27 cellular contexts compared by ENCODE assay signal in genomic region chr6:138028893-138029292, GRCh38.
A peak's percentile ranks its signal among the peaks of the same experiment; 100 is the strongest.
DNase-seq lines count a peak whose midpoint lies in the region; ATAC-seq and TF ChIP-seq lines count a peak whose summit lies in the region.
"Had no signal": no experiment of that assay in that cellular context is flagged by ENCODE, and none has a peak within 500 bp of the region (broad histone marks: within the 10 kb centered on the region; RNA-seq: fewer than 3 reads in every experiment).

No MANE protein-coding gene starts in this region.

- no peaks in the 10 kb centered on the region for H3K79me2 ChIP-seq in smooth muscle cell (ENCODE audit: low read depth)

- no peaks in the 10 kb centered on the region for H4K20me1 ChIP-seq in smooth muscle cell (ENCODE audit: low read depth)

- H3F3A ChIP-seq in smooth muscle cell (ENCODE audit: low read depth), result no peaks in the 10 kb centered on the region

- H3K27ac ChIP-seq in smooth muscle cell (ENCODE audit: low read depth), result peak overlapping the region; percentile 86
- H3K27ac ChIP-seq: gastrocnemius medialis had no signal

- no peaks in the 10 kb centered on the region for H3K9me3 ChIP-seq in smooth muscle cell (replicated peaks; ENCODE audit: low read depth)
- H3K9me3 ChIP-seq: gastrocnemius medialis, MG63 had no signal

- intact Hi-C loops in sciatic nerve (cut with DNase I), result no loop called here

- H2AFZ ChIP-seq in smooth muscle cell (ENCODE audit: low read depth), result no peak overlapping the region
- H2AFZ ChIP-seq: GM23338 had no signal

- H3K4me2 ChIP-seq in smooth muscle cell, result no peak overlapping the region
- H3K4me2 ChIP-seq: GM23338 had no signal

- WGBS in smooth muscle cell (ENCODE audit: low lambda C conversion rate), result 93% methylated on average over 6 of the region's 6 CpGs

- no peak overlapping the region for H3K4me3 ChIP-seq in epithelial cell of esophagus (ENCODE audit: low read length)
- no peak overlapping the region for H3K4me3 ChIP-seq in smooth muscle cell
- H3K4me3 ChIP-seq: gastrocnemius medialis, GM23338, lung, MG63 had no signal

- TF ChIP-seq CTCF in epithelial cell of esophagus (IDR thresholded peaks at IDR 0.05; ENCODE audit: insufficient read depth, low read depth, low read length, missing control alignments) (no peak), smooth muscle cell (IDR thresholded peaks at IDR 0.05; ENCODE audit: borderline replicate concordance, insufficient read depth, poor library complexity, severe bottlenecking) (no peak), GM13976 (IDR thresholded peaks at IDR 0.05; ENCODE audit: borderline replicate concordance, control extremely low read depth, extremely low read depth, insufficient read depth, missing control alignments) (no peak)

- no peak overlapping the region for H3K9ac ChIP-seq in smooth muscle cell (ENCODE audit: low read depth)

- ATAC-seq in HG03354 (IDR thresholded peaks at IDR 0.05; ENCODE audit: poor library complexity, severe bottlenecking, unreplicated experiment) (no peak), sciatic nerve (no peak), GM18873 (IDR thresholded peaks at IDR 0.05; ENCODE audit: low FRiP score, unreplicated experiment) (no peak)
- ATAC-seq: activated CD4-positive, CD25-positive, alpha-beta regulatory T cell treated with anti-CD3 and anti-CD28 coated beads, Interleukin-2, amount 50 U/mL, for 24 hours; effector memory CD8-positive, alpha-beta T cell; gastrocnemius medialis; GM23338; stimulated activated effector memory CD8-positive, alpha-beta T cell treated with anti-CD3 and anti-CD28 coated beads, Interleukin-12 subunit alpha, Interleukin-12 subunit beta, amount 100 ng/mL, for 72 hours had no signal

- no peaks in the 10 kb centered on the region for H3K36me3 ChIP-seq in smooth muscle cell (ENCODE audit: low read depth)
- H3K36me3 ChIP-seq: gastrocnemius medialis, MG63 had no signal

- no peaks in the 10 kb centered on the region for H3K27me3 ChIP-seq in smooth muscle cell (ENCODE audit: low read depth)
- H3K27me3 ChIP-seq: gastrocnemius medialis, MG63 had no signal

- H3K4me1 ChIP-seq in smooth muscle cell (ENCODE audit: low read depth), result no peaks in the 10 kb centered on the region
- H3K4me1 ChIP-seq: gastrocnemius medialis had no signal

- in situ Hi-C loops in GM13976 (cut with MboI; ENCODE audit: low sequenced_read_pairs, unreplicated experiment), result no loop called here

- DNase-seq in NCI-H1105 (lab: John Stamatoyannopoulos, UW) (peak; percentile 39), NCI-H345 treated with DMSO at 0.1 percent for 48 hours (lab: John Stamatoyannopoulos, UW; ENCODE audit: unreplicated experiment) (peak; percentile 14), epithelial cell of esophagus (ENCODE audit: low read depth) (peak; percentile 99), smooth muscle cell (lab: John Stamatoyannopoulos, UW; ENCODE audit: unreplicated experiment) (no peak), GM13976 (ENCODE audit: low spot score) (no peak), sciatic nerve (ENCODE audit: low spot score) (no peak)
- DNase-seq: activated CD4-positive, alpha-beta T cell treated with anti-CD3 and anti-CD28 coated beads, Interleukin-2, amount 50 U/mL, for 48 hours; activated gamma-delta T cell treated with Interleukin-2 at 50 U/mL for 16 hours; activated T-cell treated with anti-CD3 and anti-CD28 coated beads, Interleukin-2, amount 50 U/mL, for 48 hours; caudate nucleus; cortex of kidney; effector memory CD8-positive, alpha-beta T cell; gastrocnemius medialis; HFFc6; MG63; NCI-H2107; NCI-H510A treated with DMSO at 0.1 percent for 48 hours; nephron progenitor cell; OCI-M1; SHP77; trophoblast cell had no signal

Comparison
In these comparisons a context has a peak if more than half of its experiments do, and no peak if none do; other contexts are left out.
1. DNase-seq: peak in NCI-H1105 (single experiment), NCI-H345 treated with DMSO at 0.1 percent for 48 hours (single experiment) and epithelial cell of esophagus (single experiment); none in smooth muscle cell (single experiment), GM13976 (single experiment) and sciatic nerve (single experiment).